In genomic region chr5:150142800-150143724, GRCh38 we compare ENCODE assay signal across 1 cellular context.
TF ChIP-seq lines count a peak whose summit lies in the region.

No MANE protein-coding gene starts in this region.

TF ChIP-seq in K562, 482 proteins besides CTCF, POLR2A, EP300 and RAD21 (continued from another document and continues in another):
- no peak for TF ChIP-seq ATF6 (CRISPR knock-in tag; IDR thresholded peaks at IDR 0.05)
- TF ChIP-seq MEIS2 (IDR thresholded peaks at IDR 0.05; ENCODE audit: partially characterized antibody), result peak; percentile 88
- TF ChIP-seq ZNF584 (CRISPR knock-in tag; IDR thresholded peaks at IDR 0.05; ENCODE audit: low read depth), result peak; percentile 76; the same call in 1 of the 2 replicates
- peak; percentile 48; the same call in 1 of the 2 replicates for TF ChIP-seq GATA2 (CRISPR knock-in tag; IDR thresholded peaks at IDR 0.05)
- TF ChIP-seq THAP7 (CRISPR knock-in tag; IDR thresholded peaks at IDR 0.05), result no peak
- 0 out of 2 replicates have a peak, but pooled peaks have one; percentile 26 for TF ChIP-seq RBFOX2 (IDR thresholded peaks at IDR 0.05; ENCODE audit: low read depth, low read length)
- TF ChIP-seq ZNF764 (CRISPR knock-in tag; IDR thresholded peaks at IDR 0.05; ENCODE audit: low read depth), result no peak
- TF ChIP-seq NONO (IDR thresholded peaks at IDR 0.05; ENCODE audit: low read depth in 2 of 2, low read length in 1 of 2), result no peak
- no peak for TF ChIP-seq ZNF696 (CRISPR knock-in tag; conservative IDR thresholded peaks at IDR 0.05)
- TF ChIP-seq ZNF121 (CRISPR knock-in tag; conservative IDR thresholded peaks at IDR 0.05), result no peak
- TF ChIP-seq CXXC5 (CRISPR knock-in tag; IDR thresholded peaks at IDR 0.05), result peak; percentile 56; the same call in 1 of the 2 replicates
- TF ChIP-seq TAL1 (IDR thresholded peaks at IDR 0.05), result no peak
- peak; percentile 45 for TF ChIP-seq ZNF592 (IDR thresholded peaks at IDR 0.05)
- TF ChIP-seq SIX5 (IDR thresholded peaks at IDR 0.05; ENCODE audit: borderline replicate concordance in 1 of 2, insufficient read depth in 1 of 2, low read depth in 1 of 2, low read length in 2 of 2), result no peak
- no peak for TF ChIP-seq TARDBP (IDR thresholded peaks at IDR 0.05)
- no peak for TF ChIP-seq SRF (CRISPR knock-in tag; IDR thresholded peaks at IDR 0.05)
- no peak for TF ChIP-seq SFPQ (IDR thresholded peaks at IDR 0.05; ENCODE audit: low read depth, low read length)
- TF ChIP-seq FOXM1 (IDR thresholded peaks at IDR 0.05; ENCODE audit: low read depth), result no peak
- no peak for TF ChIP-seq FOXM1 (CRISPR knock-in tag; IDR thresholded peaks at IDR 0.05; ENCODE audit: low read depth)
- TF ChIP-seq NR1H2 (CRISPR knock-in tag; IDR thresholded peaks at IDR 0.05), result no peak
- 0 out of 2 replicates have a peak, but pooled peaks have one; percentile 45 for TF ChIP-seq TFAP4 (CRISPR knock-in tag; IDR thresholded peaks at IDR 0.05; ENCODE audit: borderline replicate concordance)
- TF ChIP-seq SMAD1 (IDR thresholded peaks at IDR 0.05; ENCODE audit: low read depth, low read length, partially characterized antibody), result no peak
- TF ChIP-seq NRF1 (conservative IDR thresholded peaks at IDR 0.05 in 1 of 2, IDR thresholded peaks at IDR 0.05 in 1 of 2), result peak in 1 of 2 experiments; percentile 34; a peak in 2 of 4 replicates
- TF ChIP-seq NFYB (IDR thresholded peaks at IDR 0.05; ENCODE audit: extremely low read depth, insufficient read length), result no peak
- TF ChIP-seq RBM15 (IDR thresholded peaks at IDR 0.05; ENCODE audit: insufficient read depth, low read length), result no peak
- peak; percentile 28; the same call in 1 of the 2 replicates for TF ChIP-seq LCOR (CRISPR knock-in tag; IDR thresholded peaks at IDR 0.05)
- TF ChIP-seq NEUROD1 (IDR thresholded peaks at IDR 0.05; ENCODE audit: borderline replicate concordance, low read depth, low read length, partially characterized antibody), result no peak
- no peak for TF ChIP-seq HMGN3 (IDR thresholded peaks at IDR 0.05; ENCODE audit: borderline replicate concordance, extremely low read depth, insufficient read length, low read depth, low read length)
- TF ChIP-seq, protein P1, sequence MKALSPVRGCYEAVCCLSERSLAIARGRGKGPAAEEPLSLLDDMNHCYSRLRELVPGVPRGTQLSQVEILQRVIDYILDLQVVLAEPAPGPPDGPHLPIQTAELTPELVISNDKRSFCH (CRISPR knock-in tag; IDR thresholded peaks at IDR 0.05), result no peak
- TF ChIP-seq, protein P1 (tag; IDR thresholded peaks at IDR 0.05), result no peak
- no peak for TF ChIP-seq ZBED1 (IDR thresholded peaks at IDR 0.05)
- TF ChIP-seq HDAC3 (IDR thresholded peaks at IDR 0.05; ENCODE audit: borderline replicate concordance, partially characterized antibody), result no peak
- no peak for TF ChIP-seq DMBX1 (CRISPR knock-in tag; IDR thresholded peaks at IDR 0.05; ENCODE audit: borderline replicate concordance)
- TF ChIP-seq CHD1 (IDR thresholded peaks at IDR 0.05; ENCODE audit: low read length), result no peak
- no peak for TF ChIP-seq COPS2 (conservative IDR thresholded peaks at IDR 0.05)
- TF ChIP-seq SMARCC2 (IDR thresholded peaks at IDR 0.05; ENCODE audit: low read depth), result 0 out of 2 replicates have a peak, but pooled peaks have one; percentile 58
- no peak for TF ChIP-seq MCM5 (IDR thresholded peaks at IDR 0.05; ENCODE audit: low read depth)
- peak; percentile 85 for TF ChIP-seq CREB1 (IDR thresholded peaks at IDR 0.05)
- TF ChIP-seq CREB1 (CRISPR knock-in tag; IDR thresholded peaks at IDR 0.05), result peak; percentile 86
- TF ChIP-seq HLTF (IDR thresholded peaks at IDR 0.05), result no peak
- TF ChIP-seq E2F6 (IDR thresholded peaks at IDR 0.05; ENCODE audit: borderline replicate concordance in 1 of 2, extremely low read depth in 1 of 2, insufficient read depth in 1 of 2, insufficient read length in 1 of 2, low read depth in 1 of 2, low read length in 1 of 2, poor library complexity in 1 of 2, severe bottlenecking in 1 of 2), result peak in 1 of 2 experiments; percentile 55
- TF ChIP-seq HCFC1 (IDR thresholded peaks at IDR 0.05; ENCODE audit: low read depth, low read length), result no peak
- no peak for TF ChIP-seq ZBTB34 (CRISPR knock-in tag; IDR thresholded peaks at IDR 0.05)
- 0 out of 2 replicates have a peak, but pooled peaks have one; percentile 24 for TF ChIP-seq L3MBTL2 (IDR thresholded peaks at IDR 0.05)
- TF ChIP-seq HNRNPL (IDR thresholded peaks at IDR 0.05; ENCODE audit: low read depth, low read length), result no peak
- no peak for TF ChIP-seq THRAP3 (IDR thresholded peaks at IDR 0.05; ENCODE audit: borderline replicate concordance)
- no peak for TF ChIP-seq TSHZ1 (CRISPR knock-in tag; IDR thresholded peaks at IDR 0.05)
- no peak for TF ChIP-seq ZKSCAN3 (CRISPR knock-in tag; IDR thresholded peaks at IDR 0.05)
- TF ChIP-seq RBM17 (IDR thresholded peaks at IDR 0.05; ENCODE audit: borderline replicate concordance, low read depth, low read length), result no peak
- peak; percentile 13 to 34; a peak in 1 of 4 replicates for TF ChIP-seq TEAD1 (CRISPR knock-in tag; IDR thresholded peaks at IDR 0.05)
- TF ChIP-seq HNRNPLL (IDR thresholded peaks at IDR 0.05; ENCODE audit: low read depth, low read length, poor library complexity, severe bottlenecking), result peak; percentile 70
- TF ChIP-seq SMARCE1 (IDR thresholded peaks at IDR 0.05), result peak; percentile 86
- peak; percentile 51; the same call in 1 of the 2 replicates for TF ChIP-seq MTA3 (IDR thresholded peaks at IDR 0.05; ENCODE audit: borderline replicate concordance)
- TF ChIP-seq GTF2E2 (tag; IDR thresholded peaks at IDR 0.05), result no peak
- peak; percentile 85 for TF ChIP-seq EHMT2 (IDR thresholded peaks at IDR 0.05)
- TF ChIP-seq BRF1 (IDR thresholded peaks at IDR 0.05; ENCODE audit: borderline replicate concordance, extremely low read depth, insufficient read length), result no peak
- no peak for TF ChIP-seq ARHGAP35 (IDR thresholded peaks at IDR 0.05; ENCODE audit: partially characterized antibody)
